In the genomic region with DNA sequence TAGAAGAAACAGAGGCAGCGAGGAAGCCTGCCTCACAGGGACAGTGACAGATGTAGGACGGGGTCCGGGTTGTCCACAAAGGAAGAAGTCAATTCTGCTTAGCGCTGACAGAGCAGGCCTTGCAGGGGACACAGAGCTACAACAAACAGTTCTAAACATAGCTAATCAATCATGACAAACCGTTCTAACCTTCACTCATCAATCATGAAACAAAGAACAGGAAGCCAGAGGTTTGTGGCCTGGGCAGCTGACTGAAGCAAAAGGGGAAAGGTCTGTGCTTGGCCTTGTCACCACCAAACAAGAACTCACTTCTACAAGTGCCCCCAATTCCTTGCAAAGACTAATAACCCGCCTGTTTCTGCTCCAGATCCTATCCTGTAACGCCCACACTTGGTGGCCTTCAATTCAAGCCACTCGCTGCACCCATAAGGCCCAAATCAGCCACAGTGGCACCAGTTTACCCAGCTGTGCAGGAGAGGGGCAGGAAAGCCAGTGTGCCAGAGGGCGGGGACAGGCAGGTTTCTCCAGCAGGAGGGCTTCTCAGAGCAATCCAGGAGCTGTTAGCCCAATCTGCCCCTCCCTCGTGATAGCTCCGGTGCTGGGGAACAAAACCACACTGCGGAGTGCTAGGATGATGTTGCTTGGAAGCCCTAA, we compare ENCODE assay signal across 7 cellular contexts. TPM values are rescaled to one million over a fixed set of nuclear protein-coding genes. Genes with fewer than 3 reads are reported as not detected.
A peak's percentile ranks its signal among the peaks of the same experiment; 100 is the strongest.
DNase-seq lines count a peak whose midpoint lies in the region; ATAC-seq and FAIRE-seq lines count a peak whose summit lies in the region.
"Not testable (repeated sequence)": the region's sequence is repeated elsewhere in the genome, so short reads cannot be mapped to it uniquely, and the experiment has no call there.

No MANE protein-coding gene starts in this region.

- peak; percentile 55 for DNase-seq in GDM1 (lab: John Stamatoyannopoulos, UW)
- DNase-seq in GM19239 (ENCODE audit: insufficient read length, low spot score); memory B cell (ENCODE audit: low spot score in 2 of 2); stimulated activated effector memory CD8-positive, alpha-beta T cell treated with anti-CD3 and anti-CD28 coated beads, Interleukin-12 subunit alpha, Interleukin-12 subunit beta, amount 100 ng/mL, for 72 hours (ENCODE audit: low spot score in 2 of 2): not testable (repeated sequence)
- DNase-seq in NOMO-1 treated with DMSO at 0.1 percent for 48 hours (lab: John Stamatoyannopoulos, UW; ENCODE audit: unreplicated experiment) = peak; percentile 21

- not testable (repeated sequence) for H3K27ac Mint-ChIP-seq in activated T-helper 17 cell treated with anti-CD3 and anti-CD28 coated beads, Interleukin-2, amount 50 U/mL, for 72 hours; memory B cell; stimulated activated effector memory CD8-positive, alpha-beta T cell treated with anti-CD3 and anti-CD28 coated beads, Interleukin-12 subunit alpha, Interleukin-12 subunit beta, amount 100 ng/mL, for 72 hours

- peak; percentile 85 for FAIRE-seq in GM19239 (lab: Jason Lieb, UNC)

- not testable (repeated sequence) for H3K9me3 Mint-ChIP-seq in activated T-helper 17 cell treated with anti-CD3 and anti-CD28 coated beads, Interleukin-2, amount 50 U/mL, for 72 hours; memory B cell; stimulated activated effector memory CD8-positive, alpha-beta T cell treated with anti-CD3 and anti-CD28 coated beads, Interleukin-12 subunit alpha, Interleukin-12 subunit beta, amount 100 ng/mL, for 72 hours

- not testable (repeated sequence) for H3K4me3 Mint-ChIP-seq in activated T-helper 17 cell treated with anti-CD3 and anti-CD28 coated beads, Interleukin-2, amount 50 U/mL, for 72 hours; memory B cell; stimulated activated effector memory CD8-positive, alpha-beta T cell treated with anti-CD3 and anti-CD28 coated beads, Interleukin-12 subunit alpha, Interleukin-12 subunit beta, amount 100 ng/mL, for 72 hours

- ATAC-seq in HG03354 (IDR thresholded peaks at IDR 0.05; ENCODE audit: poor library complexity, severe bottlenecking, unreplicated experiment) (peak; percentile 55), memory B cell (ENCODE audit: low read depth) (peak; percentile 37)
- ATAC-seq in activated T-helper 17 cell treated with anti-CD3 and anti-CD28 coated beads, Interleukin-2, amount 50 U/mL, for 72 hours (replicated peaks) = peak; percentile 34
- peak; percentile 56 for ATAC-seq in stimulated activated effector memory CD8-positive, alpha-beta T cell treated with anti-CD3 and anti-CD28 coated beads, Interleukin-12 subunit alpha, Interleukin-12 subunit beta, amount 100 ng/mL, for 72 hours

- not testable (repeated sequence) for H3K36me3 Mint-ChIP-seq in activated T-helper 17 cell treated with anti-CD3 and anti-CD28 coated beads, Interleukin-2, amount 50 U/mL, for 72 hours (ENCODE audit: low read depth); memory B cell; stimulated activated effector memory CD8-positive, alpha-beta T cell treated with anti-CD3 and anti-CD28 coated beads, Interleukin-12 subunit alpha, Interleukin-12 subunit beta, amount 100 ng/mL, for 72 hours

- H3K4me1 Mint-ChIP-seq in activated T-helper 17 cell treated with anti-CD3 and anti-CD28 coated beads, Interleukin-2, amount 50 U/mL, for 72 hours; memory B cell; stimulated activated effector memory CD8-positive, alpha-beta T cell treated with anti-CD3 and anti-CD28 coated beads, Interleukin-12 subunit alpha, Interleukin-12 subunit beta, amount 100 ng/mL, for 72 hours: not testable (repeated sequence)

- H3K27me3 Mint-ChIP-seq in activated T-helper 17 cell treated with anti-CD3 and anti-CD28 coated beads, Interleukin-2, amount 50 U/mL, for 72 hours; memory B cell: not testable (repeated sequence)

RNA-seq across cellular contexts. Expression of a gene that starts 15.3 kb away (rescaled TPM):
- total RNA-seq in activated T-helper 17 cell treated with anti-CD3 and anti-CD28 coated beads, Interleukin-2, amount 50 U/mL, for 72 hours = 1 to 10 TPM; 2.0 to 3.0 TPM

RNA-seq across cellular contexts. Expression of a gene that starts 43.7 kb away (rescaled TPM):
- total RNA-seq in activated T-helper 17 cell treated with anti-CD3 and anti-CD28 coated beads, Interleukin-2, amount 50 U/mL, for 72 hours = 1 to 10 TPM; 2.4 to 2.9 TPM
